In the genomic region with DNA sequence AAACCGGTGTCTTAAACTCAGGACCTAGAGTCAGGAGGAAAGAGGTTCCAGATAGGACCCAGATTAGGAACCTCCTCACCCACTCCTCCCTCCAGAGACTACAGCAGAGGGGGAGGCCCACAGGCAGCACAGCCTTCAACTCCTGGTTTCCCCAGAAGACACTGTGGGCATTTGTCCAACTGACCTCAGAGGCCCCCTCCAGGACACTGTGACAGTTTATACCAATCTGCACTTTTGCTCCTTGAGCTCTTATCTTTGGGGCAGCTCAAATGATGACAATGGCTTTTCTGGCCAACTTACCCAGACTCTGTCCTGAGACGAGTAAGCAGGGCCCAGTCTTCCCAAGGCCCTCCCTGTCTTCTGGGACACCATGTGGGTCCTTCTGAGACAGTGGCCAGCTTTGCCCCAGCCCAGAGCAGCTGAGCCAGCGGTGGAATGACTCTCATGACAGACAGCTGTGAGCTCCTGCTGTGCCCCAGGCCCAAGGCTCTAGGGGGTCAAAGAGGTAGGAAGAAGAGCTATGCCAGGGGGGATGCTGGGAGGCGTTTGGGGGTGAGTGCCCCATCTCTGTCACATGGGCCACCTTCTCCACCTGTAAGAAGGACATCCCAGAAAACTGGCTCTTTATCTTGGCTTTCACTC, we compare ENCODE assay signal across 1 cellular context.
TF ChIP-seq lines count a peak whose summit lies in the region.

No MANE protein-coding gene starts in this region.

TF ChIP-seq in GM12878, 131 proteins besides CTCF, POLR2A, EP300 and RAD21:
- no peak for TF ChIP-seq YBX1 (IDR thresholded peaks at IDR 0.05)
- TF ChIP-seq, protein P1, sequence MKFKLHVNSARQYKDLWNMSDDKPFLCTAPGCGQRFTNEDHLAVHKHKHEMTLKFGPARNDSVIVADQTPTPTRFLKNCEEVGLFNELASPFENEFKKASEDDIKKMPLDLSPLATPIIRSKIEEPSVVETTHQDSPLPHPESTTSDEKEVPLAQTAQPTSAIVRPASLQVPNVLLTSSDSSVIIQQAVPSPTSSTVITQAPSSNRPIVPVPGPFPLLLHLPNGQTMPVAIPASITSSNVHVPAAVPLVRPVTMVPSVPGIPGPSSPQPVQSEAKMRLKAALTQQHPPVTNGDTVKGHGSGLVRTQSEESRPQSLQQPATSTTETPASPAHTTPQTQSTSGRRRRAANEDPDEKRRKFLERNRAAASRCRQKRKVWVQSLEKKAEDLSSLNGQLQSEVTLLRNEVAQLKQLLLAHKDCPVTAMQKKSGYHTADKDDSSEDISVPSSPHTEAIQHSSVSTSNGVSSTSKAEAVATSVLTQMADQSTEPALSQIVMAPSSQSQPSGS (IDR thresholded peaks at IDR 0.05; ENCODE audit: low read length): no peak
